27 cellular contexts compared by ENCODE assay signal in the genomic region with DNA sequence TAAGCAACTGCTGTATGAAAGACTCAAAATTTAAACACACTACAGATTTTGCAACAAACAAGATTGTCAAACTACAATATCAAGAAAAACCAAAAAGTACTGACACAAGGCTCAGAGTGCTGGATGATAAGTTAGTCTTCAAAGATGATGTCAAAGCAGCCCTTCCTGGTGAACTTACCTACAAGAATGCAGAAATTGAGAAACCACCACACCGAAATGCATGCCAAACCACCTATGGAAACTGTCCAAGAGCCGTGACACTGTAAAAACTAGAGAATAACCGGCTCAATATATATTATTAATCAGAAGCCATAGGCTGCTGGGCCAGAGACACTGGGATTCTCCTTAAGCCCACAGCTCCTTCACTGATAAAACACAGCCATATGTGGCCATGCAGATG. TPM values are rescaled to one million over a fixed set of nuclear protein-coding genes. Genes with fewer than 3 reads are reported as not detected.
DNase-seq lines count a peak whose midpoint lies in the region; ATAC-seq, FAIRE-seq and TF ChIP-seq lines count a peak whose summit lies in the region.
"Had no signal": no experiment of that assay in that cellular context is flagged by ENCODE, and none has a peak within 500 bp of the region (broad histone marks: within the 10 kb centered on the region; RNA-seq: fewer than 3 reads in every experiment).

No MANE protein-coding gene starts in this region.

- H3K4me1 Mint-ChIP-seq in T-helper 2 cell treated with Interferon-gamma antibody and Interleukin-4, amounts not matched to agents 5 μg/mL and 100 μg/mL, for 36 hours (ENCODE audit: low read depth): peaks cover 36% of the 10 kb centered on the region

- no TSS peak for BruUV-seq in PC-3 (replicated peaks; lab: Mats Ljungman, UMichigan)

- POLR2A ChIA-PET in PC-3 (lab: Charles Lee; ENCODE audit: unreplicated experiment): no interaction called here

- intact Hi-C loops in PC-3 (cut with micrococcal nuclease): loop anchor here (1.0 kb wide), 1 partner anchor 19 kb away; no protein-coding TSS in a partner anchor

- H3K9me3 ChIP-seq in PC-3 (ENCODE audit: low read length): no peaks in the 10 kb centered on the region
- H3K9me3 ChIP-seq: SK-N-SH, thyroid gland had no signal

- H3K4me3 ChIP-seq in PC-3 (ENCODE audit: low read length) (no peak overlapping the region), bronchial epithelial cell (ENCODE audit: low read depth, low read length) (no peak overlapping the region)
- H3K4me3 ChIP-seq: BLaER1, GM12878, thyroid gland had no signal

- peak overlapping the region; percentile 23; the same call in 1 of the 2 replicates for H3K9ac ChIP-seq in PC-3 (ENCODE audit: low read length)
- H3K9ac ChIP-seq: BLaER1, KMS-11, SK-N-SH had no signal

- H3K27me3 Mint-ChIP-seq in T-helper 2 cell treated with Interferon-gamma antibody and Interleukin-4, amounts not matched to agents 5 μg/mL and 100 μg/mL, for 36 hours (ENCODE audit: low read depth): no peaks in the 10 kb centered on the region
- H3K27me3 Mint-ChIP-seq: activated CD4-positive, alpha-beta T cell treated with anti-CD3 and anti-CD28 coated beads, Interleukin-2, amount 10 ng/mL, durations not matched to agents 7 days and 5 days; activated naive CD8-positive, alpha-beta T cell treated with anti-CD3 and anti-CD28 coated beads for 36 hours had no signal

- H4K20me1 ChIP-seq in PC-3 (ENCODE audit: low read length): no peaks in the 10 kb centered on the region
- H4K20me1 ChIP-seq: BLaER1 had no signal

- H3K4me3 Mint-ChIP-seq in T-helper 2 cell treated with Interferon-gamma antibody and Interleukin-4, amounts not matched to agents 5 μg/mL and 100 μg/mL, for 36 hours: peak overlapping the region; percentile 21
- H3K4me3 Mint-ChIP-seq: activated CD4-positive, alpha-beta T cell treated with anti-CD3 and anti-CD28 coated beads, Interleukin-2, amount 10 ng/mL, durations not matched to agents 7 days and 5 days; activated naive CD8-positive, alpha-beta T cell treated with anti-CD3 and anti-CD28 coated beads for 36 hours; neural crest cell; stimulated activated effector memory CD8-positive, alpha-beta T cell treated with anti-CD3 and anti-CD28 coated beads, Interleukin-12 subunit alpha, Interleukin-12 subunit beta, amount 100 ng/mL, for 72 hours had no signal

- H3K4me1 ChIP-seq in PC-3 (ENCODE audit: insufficient read depth, low read length): peaks cover 29% of the 10 kb centered on the region

- no peak overlapping the region for H2AFZ ChIP-seq in PC-3 (ENCODE audit: low read length)

- H3K4me2 ChIP-seq in PC-3 (ENCODE audit: low read length): peak overlapping the region; percentile 37
- H3K4me2 ChIP-seq: BLaER1, KMS-11, SK-N-SH had no signal

- CTCF ChIA-PET in PC-3 (lab: Charles Lee): no interaction called here

- no peaks in the 10 kb centered on the region; the same call in 1 of the 2 replicates for H3K36me3 ChIP-seq in PC-3 (ENCODE audit: low read depth, low read length)
- H3K36me3 ChIP-seq in bronchial epithelial cell (ENCODE audit: control insufficient read depth, insufficient read depth, low read length): no peaks in the 10 kb centered on the region

- peaks cover 46% of the 10 kb centered on the region for H3K36me3 Mint-ChIP-seq in T-helper 2 cell treated with Interferon-gamma antibody and Interleukin-4, amounts not matched to agents 5 μg/mL and 100 μg/mL, for 36 hours (ENCODE audit: low read depth)

- peaks cover 4% of the 10 kb centered on the region for H3K9me3 Mint-ChIP-seq in T-helper 2 cell treated with Interferon-gamma antibody and Interleukin-4, amounts not matched to agents 5 μg/mL and 100 μg/mL, for 36 hours
- H3K9me3 Mint-ChIP-seq: activated CD4-positive, alpha-beta T cell treated with anti-CD3 and anti-CD28 coated beads, Interleukin-2, amount 10 ng/mL, durations not matched to agents 7 days and 5 days; activated naive CD8-positive, alpha-beta T cell treated with anti-CD3 and anti-CD28 coated beads for 36 hours; neural crest cell; stimulated activated effector memory CD8-positive, alpha-beta T cell treated with anti-CD3 and anti-CD28 coated beads, Interleukin-12 subunit alpha, Interleukin-12 subunit beta, amount 100 ng/mL, for 72 hours had no signal

- H3K9me2 ChIP-seq in PC-3 (replicated peaks; ENCODE audit: low read length): no peaks in the 10 kb centered on the region
- H3K9me2 ChIP-seq: SK-N-SH had no signal

- ATAC-seq in PC-3: peak; percentile 60
- ATAC-seq in GM18858 (IDR thresholded peaks at IDR 0.05; ENCODE audit: unreplicated experiment): no peak
- no peak for ATAC-seq in GM19023 (IDR thresholded peaks at IDR 0.05; ENCODE audit: unreplicated experiment)
- no peak for ATAC-seq in HG02884 (IDR thresholded peaks at IDR 0.05; ENCODE audit: unreplicated experiment)
- ATAC-seq: GM12878; left cardiac atrium; stimulated activated effector memory CD8-positive, alpha-beta T cell treated with anti-CD3 and anti-CD28 coated beads, Interleukin-12 subunit alpha, Interleukin-12 subunit beta, amount 100 ng/mL, for 72 hours had no signal

- H3F3A ChIP-seq in PC-3 (ENCODE audit: low read length, unreplicated experiment): no peaks in the 10 kb centered on the region

- H3K27ac Mint-ChIP-seq in T-helper 2 cell treated with Interferon-gamma antibody and Interleukin-4, amounts not matched to agents 5 μg/mL and 100 μg/mL, for 36 hours: peak overlapping the region; percentile 55
- H3K27ac Mint-ChIP-seq: activated CD4-positive, alpha-beta T cell treated with anti-CD3 and anti-CD28 coated beads, Interleukin-2, amount 10 ng/mL, durations not matched to agents 7 days and 5 days; stimulated activated effector memory CD8-positive, alpha-beta T cell treated with anti-CD3 and anti-CD28 coated beads, Interleukin-12 subunit alpha, Interleukin-12 subunit beta, amount 100 ng/mL, for 72 hours had no signal

- peak overlapping the region; percentile 82 for H3K27ac ChIP-seq in PC-3 (ENCODE audit: low read length)
- H3K27ac ChIP-seq: BLaER1, KMS-11, thyroid gland had no signal

- no peak for DNase-seq in T-helper 2 cell treated with Interferon-gamma antibody and Interleukin-4, amounts not matched to agents 5 μg/mL and 100 μg/mL, for 36 hours (ENCODE audit: low spot score)
- DNase-seq in T-helper 2 cell: no peak
- peak; percentile 88 for DNase-seq in PC-3
- DNase-seq in bronchial epithelial cell (ENCODE audit: low read depth): peak; percentile 86
- peak; percentile 60 for DNase-seq in iris pigment epithelial cell (ENCODE audit: low read depth)
- DNase-seq: 8988T; activated CD4-positive, alpha-beta T cell treated with anti-CD3 and anti-CD28 coated beads, Interleukin-2, amount 10 ng/mL, durations not matched to agents 7 days and 5 days; activated naive CD8-positive, alpha-beta T cell treated with anti-CD3 and anti-CD28 coated beads for 36 hours; activated T-cell treated with anti-CD3 and anti-CD28 coated beads, Interleukin-2, amount 50 U/mL, for 48 hours; central memory CD4-positive, alpha-beta T cell; effector memory CD4-positive, alpha-beta T cell; foreskin fibroblast; left cardiac atrium; midbrain; NCI-H1105 treated with DMSO at 0.1 percent for 48 hours; NCI-H2171; SK-N-SH; thyroid gland had no signal

- no peak for FAIRE-seq in bronchial epithelial cell (lab: Jason Lieb, UNC)
- FAIRE-seq: G401.6, GM12878 had no signal

- no peak for TF ChIP-seq CTCF in PC-3 (conservative IDR thresholded peaks at IDR 0.05; ENCODE audit: low read depth, low read length)
- no peak for TF ChIP-seq CTCF in bronchial epithelial cell (IDR thresholded peaks at IDR 0.05; ENCODE audit: insufficient read depth, low read length, severe bottlenecking)

- H3K27me3 ChIP-seq in PC-3 (ENCODE audit: low read length): no peaks in the 10 kb centered on the region
- H3K27me3 ChIP-seq in bronchial epithelial cell (ENCODE audit: control insufficient read depth, insufficient read depth, low read length): no peaks in the 10 kb centered on the region
- H3K27me3 ChIP-seq: BLaER1, thyroid gland had no signal

- H3K79me2 ChIP-seq in PC-3 (ENCODE audit: low read length): no peaks in the 10 kb centered on the region

RNA-seq across cellular contexts. Expression of gene DENND11, which starts 25.3 kb away (rescaled TPM):
- total RNA-seq in PC-3 (2014; rRNA removed) (6.7 and 6.9 TPM in 2 replicates), bronchial epithelial cell (19.2 and 21.8 TPM in 2 replicates)

RNA-seq across cellular contexts. Expression of gene WEE2, which starts 31.5 kb away (rescaled TPM):
- not detected in 2 replicates for total RNA-seq in PC-3 (2014; rRNA removed)
- not detected in 2 replicates for total RNA-seq in bronchial epithelial cell
- total RNA-seq: activated CD4-positive, alpha-beta T cell treated with anti-CD3 and anti-CD28 coated beads, Interleukin-2, amount 10 ng/mL, durations not matched to agents 7 days and 5 days; activated naive CD8-positive, alpha-beta T cell treated with anti-CD3 and anti-CD28 coated beads for 36 hours; GM12878; left cardiac atrium; neural crest cell had no signal

Comparison
In these comparisons a context has a peak if more than half of its experiments do, and no peak if none do; other contexts are left out.
1. DNase-seq: peak in PC-3 (single experiment), bronchial epithelial cell (single experiment) and iris pigment epithelial cell (single experiment); none in T-helper 2 cell treated with Interferon-gamma antibody and Interleukin-4, amounts not matched to agents 5 μg/mL and 100 μg/mL, for 36 hours (single experiment) and T-helper 2 cell (0 of 5).